ENCODE assay signal across 8 cellular contexts in the genomic region with DNA sequence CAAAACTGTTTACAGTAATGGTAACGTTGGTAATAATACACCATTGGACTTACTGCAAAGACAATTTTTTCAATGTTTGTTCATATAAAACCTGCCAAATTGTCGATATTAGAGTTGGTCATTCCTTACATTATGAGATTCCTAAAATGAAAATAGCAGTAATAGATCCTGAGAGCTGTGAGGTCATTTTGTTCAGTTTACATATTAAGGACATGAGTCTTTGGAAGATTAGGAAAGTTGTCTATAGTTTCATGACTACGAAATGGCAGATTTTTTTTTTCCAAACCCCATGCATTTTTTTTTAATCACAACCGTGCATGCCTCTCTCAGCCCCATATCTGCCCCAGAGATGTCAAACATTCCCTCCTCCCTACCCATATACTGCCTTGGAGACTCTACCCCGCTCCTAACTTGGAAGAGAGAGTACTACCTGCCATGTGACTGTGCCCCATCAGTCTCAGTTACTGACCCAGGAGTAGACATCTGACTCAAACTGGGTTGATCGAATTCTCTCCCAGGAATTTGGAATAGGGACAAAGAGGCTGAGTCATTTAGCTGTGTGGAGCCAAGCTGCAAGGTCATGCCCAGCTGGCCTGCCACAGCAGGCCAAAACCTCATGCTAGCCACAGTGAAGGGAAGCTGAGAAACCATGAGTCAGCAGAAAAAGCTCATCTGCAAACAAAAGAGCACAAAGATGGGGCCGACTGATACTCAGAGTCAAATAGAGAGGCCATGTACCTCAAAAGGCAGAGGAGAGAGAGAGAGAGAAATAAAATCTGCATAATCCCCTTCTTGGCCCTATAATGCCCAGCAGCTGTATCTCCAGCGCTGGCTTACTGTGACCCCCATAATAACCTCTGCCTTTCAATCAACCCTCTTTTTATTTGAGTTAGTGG. TPM values are rescaled to one million over a fixed set of nuclear protein-coding genes. Genes with fewer than 3 reads are reported as not detected.
A peak's percentile ranks its signal among the peaks of the same experiment; 100 is the strongest.
DNase-seq lines count a peak whose midpoint lies in the region; ATAC-seq and TF ChIP-seq lines count a peak whose summit lies in the region.

No MANE protein-coding gene starts in this region.

- peak; percentile 42 for ATAC-seq in GM18502 (IDR thresholded peaks at IDR 0.05; ENCODE audit: poor library complexity, unreplicated experiment)
- ATAC-seq in HG03342 (IDR thresholded peaks at IDR 0.05; ENCODE audit: unreplicated experiment): peak; percentile 36
- peak; percentile 90 for ATAC-seq in SK-N-SH treated with all-trans-retinoic acid at 6 μM for 48 hours
- ATAC-seq in esophagus mucosa: peak; percentile 89
- no peak for ATAC-seq in GM18498 (IDR thresholded peaks at IDR 0.05; ENCODE audit: unreplicated experiment)

- DNase-seq in mucosa of gallbladder (ENCODE audit: low spot score) (peak; percentile 87), DMS79 (lab: John Stamatoyannopoulos, UW) (no peak)
- DNase-seq in central memory CD4-positive, alpha-beta T cell: no peak

TF ChIP-seq in SK-N-SH treated with all-trans-retinoic acid at 6 μM for 48 hours, 23 proteins besides CTCF, POLR2A, EP300 and RAD21:
- TF ChIP-seq TOX (CRISPR knock-in tag; IDR thresholded peaks at IDR 0.05; ENCODE audit: borderline replicate concordance): no peak
- TF ChIP-seq SNAI2 (CRISPR knock-in tag; IDR thresholded peaks at IDR 0.05): no peak
- no peak for TF ChIP-seq ZC3H10 (CRISPR knock-in tag; IDR thresholded peaks at IDR 0.05)
- no peak for TF ChIP-seq RARB (CRISPR knock-in tag; IDR thresholded peaks at IDR 0.05)
- no peak for TF ChIP-seq GLIS3 (CRISPR knock-in tag; IDR thresholded peaks at IDR 0.05)
- no peak; the same call in 1 of the 2 replicates for TF ChIP-seq BACH2 (CRISPR knock-in tag; IDR thresholded peaks at IDR 0.05; ENCODE audit: borderline replicate concordance)
- 0 out of 2 replicates have a peak, but pooled peaks have one; percentile 10 for TF ChIP-seq ISL1 (CRISPR knock-in tag; IDR thresholded peaks at IDR 0.05)
- no peak for TF ChIP-seq POU6F1 (CRISPR knock-in tag; IDR thresholded peaks at IDR 0.05; ENCODE audit: borderline replicate concordance, low read depth)
- TF ChIP-seq ZFP3 (CRISPR knock-in tag; IDR thresholded peaks at IDR 0.05): peak; percentile 33; the same call in 1 of the 2 replicates
- TF ChIP-seq CSDC2 (CRISPR knock-in tag; IDR thresholded peaks at IDR 0.05): no peak

RNA-seq across cellular contexts. Expression of gene AKIRIN2, which starts 21.0 kb away (rescaled TPM):
- total RNA-seq in esophagus mucosa (47.7 TPM), mucosa of gallbladder (43.1 TPM)
